ENCODE assay signal across 1 cellular context in the genomic region with DNA sequence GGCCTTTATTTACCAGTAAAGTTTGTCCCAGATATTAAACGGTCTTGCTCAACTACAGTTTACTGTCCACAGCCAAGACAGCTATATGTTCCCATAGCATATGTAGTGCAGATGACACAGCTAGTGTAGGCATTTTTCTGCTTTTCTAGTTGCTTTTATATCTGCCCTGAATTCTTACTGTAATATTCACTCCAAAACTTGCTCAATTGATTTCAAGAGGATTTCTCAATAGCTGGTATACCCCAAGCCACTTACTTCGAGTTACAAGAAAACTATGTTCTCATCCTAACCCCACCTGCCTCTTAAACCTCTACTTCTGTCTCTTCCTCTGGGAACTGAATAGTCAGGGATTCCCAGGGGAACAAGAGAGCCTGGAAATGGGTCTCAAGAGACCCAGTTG.
TF ChIP-seq lines count a peak whose summit lies in the region.

No MANE protein-coding gene starts in this region.

TF ChIP-seq in IMR-90, 13 proteins besides CTCF, POLR2A, EP300 and RAD21:
- peak; percentile 91 for TF ChIP-seq CEBPB (IDR thresholded peaks at IDR 0.05; ENCODE audit: low read depth, low read length)
- TF ChIP-seq CHD1 (IDR thresholded peaks at IDR 0.05; ENCODE audit: low read depth, low read length) = no peak
TF ChIP-seq in IMR-90: peak in this region for 1.
